ENCODE assay signal across 8 cellular contexts in genomic region chrX:153946910-153947769, GRCh38. TPM values are rescaled to one million over a fixed set of nuclear protein-coding genes. Genes with fewer than 3 reads are reported as not detected.
DNase-seq lines count a peak whose midpoint lies in the region; ATAC-seq and TF ChIP-seq lines count a peak whose summit lies in the region.

No MANE protein-coding gene starts in this region.

- H3K9me3 Mint-ChIP-seq in activated CD4-positive, alpha-beta memory T cell treated with anti-CD3 and anti-CD28 coated beads for 36 hours = no peaks in the 10 kb centered on the region
- H3K9me3 Mint-ChIP-seq in stimulated activated effector memory CD8-positive, alpha-beta T cell treated with anti-CD3 and anti-CD28 coated beads, Interleukin-12 subunit alpha, Interleukin-12 subunit beta, amount 100 ng/mL, for 72 hours = no peaks in the 10 kb centered on the region

- ATAC-seq in stimulated activated effector memory CD8-positive, alpha-beta T cell treated with anti-CD3 and anti-CD28 coated beads, Interleukin-12 subunit alpha, Interleukin-12 subunit beta, amount 100 ng/mL, for 72 hours = peak; percentile 89

- H3K27ac Mint-ChIP-seq in activated CD4-positive, alpha-beta memory T cell treated with anti-CD3 and anti-CD28 coated beads for 36 hours = peak overlapping the region; percentile 82
- H3K27ac Mint-ChIP-seq in stimulated activated effector memory CD8-positive, alpha-beta T cell treated with anti-CD3 and anti-CD28 coated beads, Interleukin-12 subunit alpha, Interleukin-12 subunit beta, amount 100 ng/mL, for 72 hours = peak overlapping the region; percentile 77

- DNase-seq in AML-193 (lab: John Stamatoyannopoulos, UW) (peak; percentile 44 to 78), GM19238 (ENCODE audit: insufficient read length, low spot score) (peak; percentile 88), HS-5 (ENCODE audit: low read depth) (peak; percentile 32), NCI-H774 (lab: John Stamatoyannopoulos, UW) (peak; percentile 59), dorsolateral prefrontal cortex (peak in 8 of 10 donors; percentile 48 to 72 (median 63)), lung microvascular endothelial cell (ENCODE audit: low read depth in 2 of 2) (peak; percentile 81 to 92)
- peak; percentile 85 for DNase-seq in activated CD4-positive, alpha-beta memory T cell treated with anti-CD3 and anti-CD28 coated beads for 36 hours
- peak; percentile 58 to 83 for DNase-seq in stimulated activated effector memory CD8-positive, alpha-beta T cell treated with anti-CD3 and anti-CD28 coated beads, Interleukin-12 subunit alpha, Interleukin-12 subunit beta, amount 100 ng/mL, for 72 hours (ENCODE audit: low spot score in 2 of 2)

- peaks cover 13% of the 10 kb centered on the region for H3K36me3 Mint-ChIP-seq in activated CD4-positive, alpha-beta memory T cell treated with anti-CD3 and anti-CD28 coated beads for 36 hours
- H3K36me3 Mint-ChIP-seq in stimulated activated effector memory CD8-positive, alpha-beta T cell treated with anti-CD3 and anti-CD28 coated beads, Interleukin-12 subunit alpha, Interleukin-12 subunit beta, amount 100 ng/mL, for 72 hours = peaks cover 55% of the 10 kb centered on the region

- H3K27ac ChIP-seq in dorsolateral prefrontal cortex = peak overlapping the region in 49 of 59 donors; percentile 2 to 85 (median 65)

- peaks cover 0 to 67% (median 10%) of the 10 kb centered on the region in 45 donors for H3K27me3 ChIP-seq in dorsolateral prefrontal cortex

- intact Hi-C loops in activated CD4-positive, alpha-beta memory T cell treated with anti-CD3 and anti-CD28 coated beads for 36 hours (cut with micrococcal nuclease) = loop anchor here (1.0 to 2.0 kb wide), 5 partner anchors 12 to 183 kb away; partner anchors contain the start of genes IDH3G, NAA10, PLXNB3 and SSR4
- intact Hi-C loops in dorsolateral prefrontal cortex (cut with DNase I) = loop anchor here in 1 of 2 donors (1.0 kb wide), 1 partner anchor 184 kb away; no protein-coding TSS in a partner anchor

- H3K27me3 Mint-ChIP-seq in activated CD4-positive, alpha-beta memory T cell treated with anti-CD3 and anti-CD28 coated beads for 36 hours = no peaks in the 10 kb centered on the region

- H3K4me3 Mint-ChIP-seq in activated CD4-positive, alpha-beta memory T cell treated with anti-CD3 and anti-CD28 coated beads for 36 hours = no peak overlapping the region
- no peak overlapping the region for H3K4me3 Mint-ChIP-seq in stimulated activated effector memory CD8-positive, alpha-beta T cell treated with anti-CD3 and anti-CD28 coated beads, Interleukin-12 subunit alpha, Interleukin-12 subunit beta, amount 100 ng/mL, for 72 hours

- CTCF ChIA-PET in activated CD4-positive, alpha-beta memory T cell treated with anti-CD3 and anti-CD28 coated beads for 36 hours (lab: Charles Lee) = interaction anchor here (0.5 to 5.5 kb wide), 26 partner anchors 9 to 220 kb away, joined by 3 to 93 read pairs (median 4); partner anchors contain the start of genes ARHGAP4, IDH3G, NAA10 and PLXNB3

- H3K4me3 ChIP-seq in dorsolateral prefrontal cortex = no peak overlapping the region

- POLR2A ChIA-PET in activated CD4-positive, alpha-beta memory T cell treated with anti-CD3 and anti-CD28 coated beads for 36 hours (lab: Charles Lee) = interaction anchor here (0.6 to 3.9 kb wide), 4 partner anchors 11 to 182 kb away, joined by 3 to 21 read pairs (median 3); partner anchors contain the start of gene ARHGAP4

- peaks cover 7% of the 10 kb centered on the region for H3K4me1 Mint-ChIP-seq in activated CD4-positive, alpha-beta memory T cell treated with anti-CD3 and anti-CD28 coated beads for 36 hours (ENCODE audit: low read depth)
- peaks cover 21% of the 10 kb centered on the region for H3K4me1 Mint-ChIP-seq in stimulated activated effector memory CD8-positive, alpha-beta T cell treated with anti-CD3 and anti-CD28 coated beads, Interleukin-12 subunit alpha, Interleukin-12 subunit beta, amount 100 ng/mL, for 72 hours

- TF ChIP-seq CTCF in dorsolateral prefrontal cortex (IDR thresholded peaks at IDR 0.05 in 54 of 56, conservative IDR thresholded peaks at IDR 0.05 in 2 of 56; ENCODE audit: low read depth in 1 of 56, partially characterized antibody in 56 of 56) = peak; percentile 51 to 95 (median 86)

RNA-seq across cellular contexts. Expression of gene RENBP, which starts 2.7 kb away (rescaled TPM):
- total RNA-seq in activated CD4-positive, alpha-beta memory T cell treated with anti-CD3 and anti-CD28 coated beads for 36 hours = 1 to 10 TPM; 8.2 to 8.4 TPM
- total RNA-seq in dorsolateral prefrontal cortex (10 to 100 TPM in 115 of 120 experiments, 1 to 10 TPM in 5; 8.2 to 34.2 (median 16.9) TPM), lung microvascular endothelial cell (13.9 and 35.9 TPM in 2 replicates)

RNA-seq across cellular contexts. Expression of gene NAA10, which starts 12.3 kb away (rescaled TPM):
- total RNA-seq in activated CD4-positive, alpha-beta memory T cell treated with anti-CD3 and anti-CD28 coated beads for 36 hours = 100 to 1,000 TPM; 106 to 115 TPM
- 100 to 1,000 TPM in 13 of 120 experiments, 10 to 100 TPM in 107; 57.4 to 119 (median 83.8) TPM for total RNA-seq in dorsolateral prefrontal cortex
- total RNA-seq in lung microvascular endothelial cell = 41.3 and 43.2 TPM in 2 replicates

RNA-seq across cellular contexts. Expression of gene ARHGAP4, which starts 21.1 kb away (rescaled TPM):
- 100 to 1,000 TPM; 151 to 160 TPM for total RNA-seq in activated CD4-positive, alpha-beta memory T cell treated with anti-CD3 and anti-CD28 coated beads for 36 hours
- 10 to 100 TPM in 106 of 120 experiments, 1 to 10 TPM in 14; 6.4 to 31.6 (median 14.8) TPM for total RNA-seq in dorsolateral prefrontal cortex
- 2.8 and 5.2 TPM in 2 replicates for total RNA-seq in lung microvascular endothelial cell

RNA-seq across cellular contexts. Expression of gene HCFC1, which starts 24.5 kb away (rescaled TPM):
- 10 to 100 TPM; 90.4 to 93.0 TPM for total RNA-seq in activated CD4-positive, alpha-beta memory T cell treated with anti-CD3 and anti-CD28 coated beads for 36 hours
- total RNA-seq in dorsolateral prefrontal cortex (10 to 100 TPM; 41.2 to 97.5 (median 57.4) TPM), lung microvascular endothelial cell (10.0 and 10.3 TPM in 2 replicates)

RNA-seq across cellular contexts. Expression of gene TMEM187, which starts 25.4 kb away (rescaled TPM):
- total RNA-seq in activated CD4-positive, alpha-beta memory T cell treated with anti-CD3 and anti-CD28 coated beads for 36 hours = 1 to 10 TPM; 8.6 to 9.1 TPM
- total RNA-seq in dorsolateral prefrontal cortex = 10 to 100 TPM in 29 of 120 experiments, 1 to 10 TPM in 91; 2.7 to 17.2 (median 8.0) TPM
- 3.2 and 4.8 TPM in 2 replicates for total RNA-seq in lung microvascular endothelial cell

Comparison
In these comparisons a context has a peak if more than half of its experiments do, and no peak if none do; other contexts are left out.
1. DNase-seq: peak in every context shown above with its lines; median percentile 88 in GM19238; 86 in lung microvascular endothelial cell; 85 in activated CD4-positive, alpha-beta memory T cell treated with anti-CD3 and anti-CD28 coated beads for 36 hours; 70 in stimulated activated effector memory CD8-positive, alpha-beta T cell treated with anti-CD3 and anti-CD28 coated beads, Interleukin-12 subunit alpha, Interleukin-12 subunit beta, amount 100 ng/mL, for 72 hours; 63 in dorsolateral prefrontal cortex; 61 in AML-193; 59 in NCI-H774; 32 in HS-5.
2. RNA of gene ARHGAP4, which starts 21.1 kb away (total RNA-seq): 151 to 160 TPM in activated CD4-positive, alpha-beta memory T cell treated with anti-CD3 and anti-CD28 coated beads for 36 hours; 6.4 to 31.6 TPM in dorsolateral prefrontal cortex and 2.8 to 5.2 TPM in lung microvascular endothelial cell; every median in the first group is over 4 times any median in the second.